Comparison of ENCODE assay signal across 15 cellular contexts in genomic region chr5:135309391-135310327, GRCh38.
DNase-seq lines count a peak whose midpoint lies in the region; ATAC-seq and TF ChIP-seq lines count a peak whose summit lies in the region.
"Had no signal": no experiment of that assay in that cellular context is flagged by ENCODE, and none has a peak within 500 bp of the region (broad histone marks: within the 10 kb centered on the region; RNA-seq: fewer than 3 reads in every experiment).

No MANE protein-coding gene starts in this region.

- H3K9me3 ChIP-seq in osteoblast (ENCODE audit: low read depth, low read length): no peaks in the 10 kb centered on the region
- H3K9me3 ChIP-seq: colonic mucosa, suprapubic skin had no signal

- no peak overlapping the region for H2AFZ ChIP-seq in osteoblast (ENCODE audit: low read length)

- H3K36me3 ChIP-seq in osteoblast (ENCODE audit: insufficient read depth, low read length): no peaks in the 10 kb centered on the region
- H3K36me3 ChIP-seq: colonic mucosa, suprapubic skin had no signal

- peaks cover 24% of the 10 kb centered on the region for H3K4me1 ChIP-seq in osteoblast (ENCODE audit: insufficient read depth, low read length)
- H3K4me1 ChIP-seq: colonic mucosa, suprapubic skin had no signal

- H3K4me2 ChIP-seq in osteoblast (ENCODE audit: insufficient read depth, low read length): peak overlapping the region; percentile 49

- POLR2A ChIA-PET in activated naive CD8-positive, alpha-beta T cell treated with anti-CD3 and anti-CD28 coated beads, Interleukin-2, amount 10 ng/mL, durations not matched to agents 7 days and 5 days (lab: Charles Lee): interaction anchor here (1.1 to 2.1 kb wide), 2 partner anchors 12 to 16 kb away, joined by 3 to 14 read pairs; no protein-coding TSS in a partner anchor

- H3K9me3 Mint-ChIP-seq in activated naive CD8-positive, alpha-beta T cell treated with anti-CD3 and anti-CD28 coated beads, Interleukin-2, amount 10 ng/mL, durations not matched to agents 7 days and 5 days: no peaks in the 10 kb centered on the region
- H3K9me3 Mint-ChIP-seq: natural killer cell treated with Interleukin-12 subunit alpha and Interleukin-12 subunit beta and Interleukin-15 and Interleukin-18, amount 100 ng/mL, for 72 hours had no signal

- peak; percentile 41 for ATAC-seq in activated naive CD8-positive, alpha-beta T cell treated with anti-CD3 and anti-CD28 coated beads, Interleukin-2, amount 10 ng/mL, durations not matched to agents 7 days and 5 days (ENCODE audit: low read depth)
- no peak for ATAC-seq in GM18868 (IDR thresholded peaks at IDR 0.05; ENCODE audit: unreplicated experiment)
- ATAC-seq in GM21526 (IDR thresholded peaks at IDR 0.05; ENCODE audit: low FRiP score, unreplicated experiment): no peak

- no peak for TF ChIP-seq CTCF in osteoblast (IDR thresholded peaks at IDR 0.05; ENCODE audit: extremely low read depth, low read depth, low read length)

- no peak overlapping the region for H3K27ac ChIP-seq in osteoblast (ENCODE audit: low read depth, low read length)
- H3K27ac ChIP-seq: colonic mucosa, suprapubic skin had no signal

- peaks cover 71% of the 10 kb centered on the region for H3K4me1 Mint-ChIP-seq in activated naive CD8-positive, alpha-beta T cell treated with anti-CD3 and anti-CD28 coated beads, Interleukin-2, amount 10 ng/mL, durations not matched to agents 7 days and 5 days

- H3K4me3 ChIP-seq in osteoblast (ENCODE audit: insufficient read depth, low read length): no peak overlapping the region
- H3K4me3 ChIP-seq: colonic mucosa, suprapubic skin had no signal

- peak overlapping the region; percentile 63 for H3K4me3 Mint-ChIP-seq in activated naive CD8-positive, alpha-beta T cell treated with anti-CD3 and anti-CD28 coated beads, Interleukin-2, amount 10 ng/mL, durations not matched to agents 7 days and 5 days
- H3K4me3 Mint-ChIP-seq: natural killer cell treated with Interleukin-12 subunit alpha and Interleukin-12 subunit beta and Interleukin-15 and Interleukin-18, amount 100 ng/mL, for 72 hours had no signal

- no peaks in the 10 kb centered on the region for H3K79me2 ChIP-seq in osteoblast (ENCODE audit: insufficient read depth, low read length)

- peaks cover 4% of the 10 kb centered on the region for H3K36me3 Mint-ChIP-seq in activated naive CD8-positive, alpha-beta T cell treated with anti-CD3 and anti-CD28 coated beads, Interleukin-2, amount 10 ng/mL, durations not matched to agents 7 days and 5 days
- H3K36me3 Mint-ChIP-seq: natural killer cell treated with Interleukin-12 subunit alpha and Interleukin-12 subunit beta and Interleukin-15 and Interleukin-18, amount 100 ng/mL, for 72 hours had no signal

- peaks cover 4% of the 10 kb centered on the region for H3K27me3 Mint-ChIP-seq in activated naive CD8-positive, alpha-beta T cell treated with anti-CD3 and anti-CD28 coated beads, Interleukin-2, amount 10 ng/mL, durations not matched to agents 7 days and 5 days

- no peaks in the 10 kb centered on the region for H3K27me3 ChIP-seq in osteoblast (ENCODE audit: insufficient read depth, low read length)
- H3K27me3 ChIP-seq: colonic mucosa had no signal

- peak; percentile 52 for DNase-seq in NK-92 treated with Interleukin-12 subunit alpha and Interleukin-12 subunit beta, amount 100 ng/mL, for 24 hours (lab: John Stamatoyannopoulos, UW)
- DNase-seq in NK-92 (lab: John Stamatoyannopoulos, UW; ENCODE audit: unreplicated experiment) (no peak), MV-4-11 (lab: John Stamatoyannopoulos, UW) (peak; percentile 44), osteoblast (ENCODE audit: insufficient read length, low spot score, missing footprints) (no peak), HuH-7.5 (ENCODE audit: low spot score) (no peak)
- no peak for DNase-seq in activated naive CD8-positive, alpha-beta T cell treated with anti-CD3 and anti-CD28 coated beads, Interleukin-2, amount 10 ng/mL, durations not matched to agents 7 days and 5 days
- DNase-seq: amygdala, colonic mucosa, NCI-H446 treated with DMSO at 0.1 percent for 48 hours, RPMI8226, T-helper 9 cell had no signal

- peak overlapping the region; percentile 91 for H3K27ac Mint-ChIP-seq in activated naive CD8-positive, alpha-beta T cell treated with anti-CD3 and anti-CD28 coated beads, Interleukin-2, amount 10 ng/mL, durations not matched to agents 7 days and 5 days
- H3K27ac Mint-ChIP-seq: natural killer cell treated with Interleukin-12 subunit alpha and Interleukin-12 subunit beta and Interleukin-15 and Interleukin-18, amount 100 ng/mL, for 72 hours had no signal

- no peaks in the 10 kb centered on the region for H4K20me1 ChIP-seq in osteoblast (ENCODE audit: insufficient read depth, low read length)

Comparison
In these comparisons a context has a peak if more than half of its experiments do, and no peak if none do; other contexts are left out.
1. DNase-seq: peak in NK-92 treated with Interleukin-12 subunit alpha and Interleukin-12 subunit beta, amount 100 ng/mL, for 24 hours (single experiment) and MV-4-11 (single experiment); none in NK-92 (single experiment), activated naive CD8-positive, alpha-beta T cell treated with anti-CD3 and anti-CD28 coated beads, Interleukin-2, amount 10 ng/mL, durations not matched to agents 7 days and 5 days (single experiment), osteoblast (single experiment) and HuH-7.5 (single experiment).